In genomic region chr17:79583475-79583874, GRCh38 we compare ENCODE assay signal across 8 cellular contexts. TPM values are rescaled to one million over a fixed set of nuclear protein-coding genes. Genes with fewer than 3 reads are reported as not detected.
"Had no signal": no experiment of that assay in that cellular context is flagged by ENCODE, and none has a peak within 500 bp of the region (broad histone marks: within the 10 kb centered on the region; RNA-seq: fewer than 3 reads in every experiment).

No MANE protein-coding gene starts in this region.

- H3K9me3 ChIP-seq: HAP-1 had no signal

- H3K4me2 ChIP-seq: GM23338 had no signal

- H2AFZ ChIP-seq: GM23248, GM23338 had no signal

- H3K36me3 ChIP-seq: HAP-1 had no signal

- H3K9me3 Mint-ChIP-seq: GM23338, H9 had no signal

- H3K4me1 ChIP-seq: HAP-1 had no signal

- DNase-seq: GM23248, GOT3, H7, H9, HCEC 1CT, HFFc6 had no signal

- H3K4me3 Mint-ChIP-seq: GM23338, H9, HFFc6 had no signal

- H3K27ac ChIP-seq: GM23248 had no signal

- H3K4me1 Mint-ChIP-seq: GM23338, H9 had no signal

- H3K27ac Mint-ChIP-seq: GM23338, HFFc6 had no signal

- H3K4me3 ChIP-seq: GM23248, GM23338, HAP-1 had no signal

RNA-seq across cellular contexts. Expression of gene RBFOX3, which starts 27.4 kb away (rescaled TPM):
- total RNA-seq: GM23248, HFFc6 had no signal
